In genomic region chr22:38762607-38763006, GRCh38 we compare ENCODE assay signal across 27 cellular contexts. TPM values are rescaled to one million over a fixed set of nuclear protein-coding genes. Genes with fewer than 3 reads are reported as not detected.
DNase-seq lines count a peak whose midpoint lies in the region; FAIRE-seq and TF ChIP-seq lines count a peak whose summit lies in the region.
"Had no signal": no experiment of that assay in that cellular context is flagged by ENCODE, and none has a peak within 500 bp of the region (broad histone marks: within the 10 kb centered on the region; RNA-seq: fewer than 3 reads in every experiment).

No MANE protein-coding gene starts in this region.

- intact Hi-C loops in A673 (cut with micrococcal nuclease; ENCODE audit: unreplicated experiment), result no loop called here

- BruUV-seq in A673 (replicated peaks; lab: Mats Ljungman, UMichigan), result no TSS peak

- DNase-seq in A673 (ENCODE audit: low spot score), result no peak
- DNase-seq in caudate nucleus (lab: John Stamatoyannopoulos, UW), result peak in 19 of 61 donors; percentile 9 to 62 (median 32)
- no peak for DNase-seq in glomerular visceral epithelial cell (ENCODE audit: extremely low spot score)
- DNase-seq in frontal cortex (ENCODE audit: low spot score in 2 of 2), result no peak
- no peak for DNase-seq in AG08396 (ENCODE audit: low spot score)
- no peak for DNase-seq in NCI-H345 (lab: John Stamatoyannopoulos, UW)
- DNase-seq: activated CD4-positive, alpha-beta T cell treated with anti-CD3 and anti-CD28 coated beads for 36 hours; activated CD8-positive, alpha-beta T cell treated with anti-CD3 and anti-CD28 coated beads, Interleukin-2, amount 10 ng/mL, durations not matched to agents 7 days and 5 days; activated naive CD8-positive, alpha-beta T cell treated with anti-CD3 and anti-CD28 coated beads for 36 hours; CD4-positive, CD25-positive, alpha-beta regulatory T cell; esophagus squamous epithelium; gastrocnemius medialis; GM23248; KBM-7; left ventricle myocardium inferior; naive B cell; NCI-H1105; NCI-H2081 treated with DMSO at 0.1 percent for 48 hours; NCI-H510A; ovary; spleen; stimulated activated CD4-positive, alpha-beta T cell treated with anti-CD3 and anti-CD28 coated beads, Interleukin-4, amount 100 ng/mL, for 1 hour had no signal

- no peak for TF ChIP-seq CTCF in A673 (conservative IDR thresholded peaks at IDR 0.05; ENCODE audit: low read depth, low read length)
- TF ChIP-seq CTCF in neural cell (IDR thresholded peaks at IDR 0.05; ENCODE audit: poor library complexity, severe bottlenecking), result no peak

- H3F3A ChIP-seq in neural cell (ENCODE audit: insufficient read depth, low read length, poor library complexity, severe bottlenecking), result no peaks in the 10 kb centered on the region

- no peaks in the 10 kb centered on the region for H3K9me2 ChIP-seq in neural cell (ENCODE audit: insufficient read depth, low read length)

- POLR2A ChIA-PET in A673 (lab: Charles Lee; ENCODE audit: low non-redundant PET), result no interaction called here

- H3K9ac ChIP-seq in BLaER1 (0 out of 2 replicates have a peak overlapping the region, but pooled peaks have one; percentile 32), neural cell (ENCODE audit: low read length) (peak overlapping the region; percentile 16)
- H3K9ac ChIP-seq: GM23248 had no signal

- no peak overlapping the region for H3K4me3 ChIP-seq in A673 (ENCODE audit: low read depth, low read length, poor library complexity, severe bottlenecking)
- H3K4me3 ChIP-seq in BLaER1, result no peak overlapping the region
- H3K4me3 ChIP-seq in neural cell (ENCODE audit: low read length), result no peak overlapping the region
- H3K4me3 ChIP-seq: ascending aorta, esophagus squamous epithelium, gastrocnemius medialis, GM23248, left ventricle myocardium inferior, ovary, spleen had no signal

- H3K9me3 ChIP-seq in A673 (ENCODE audit: low read depth, low read length, poor library complexity, severe bottlenecking) (no peaks in the 10 kb centered on the region), BLaER1 (no peaks in the 10 kb centered on the region), neural cell (ENCODE audit: low read length) (no peaks in the 10 kb centered on the region)
- H3K9me3 ChIP-seq: ascending aorta, esophagus squamous epithelium, gastrocnemius medialis, left ventricle myocardium inferior, ovary, spleen had no signal

- no peak for TF ChIP-seq EP300 in neural cell (conservative IDR thresholded peaks at IDR 0.05; ENCODE audit: poor library complexity, severe bottlenecking)

- no peaks in the 10 kb centered on the region for H3K27me3 ChIP-seq in A673 (replicated peaks; ENCODE audit: insufficient read depth, low read depth, low read length, poor library complexity)
- no peaks in the 10 kb centered on the region for H3K27me3 ChIP-seq in BLaER1
- H3K27me3 ChIP-seq in neural cell (ENCODE audit: insufficient read depth, low read depth, low read length), result no peaks in the 10 kb centered on the region
- H3K27me3 ChIP-seq: ascending aorta, esophagus squamous epithelium, ovary, spleen had no signal

- no peaks in the 10 kb centered on the region for H3K79me2 ChIP-seq in neural cell (replicated peaks; ENCODE audit: insufficient read depth, low read length)

- TF ChIP-seq RAD21 in neural cell (conservative IDR thresholded peaks at IDR 0.05), result no peak

- H3K4me1 ChIP-seq in A673 (ENCODE audit: insufficient read depth, low read length, poor library complexity, severe bottlenecking), result peaks cover 54% of the 10 kb centered on the region
- H3K4me1 ChIP-seq in BLaER1, result peaks cover 72% of the 10 kb centered on the region
- H3K4me1 ChIP-seq: left ventricle myocardium inferior had no signal

- H3K27ac ChIP-seq in A673 (ENCODE audit: low read depth, low read length, poor library complexity, severe bottlenecking) (peak overlapping the region; percentile 27), BLaER1 (0 out of 2 replicates have a peak overlapping the region, but pooled peaks have one; percentile 23), caudate nucleus (ENCODE audit: low read depth, low read length) (peak overlapping the region; percentile 83), neural cell (ENCODE audit: low read length) (no peak overlapping the region)
- H3K27ac ChIP-seq: ascending aorta, esophagus squamous epithelium, gastrocnemius medialis, GM23248, left ventricle myocardium inferior, ovary, spleen had no signal

- CTCF ChIA-PET in A673 (lab: Charles Lee), result interaction anchor here (0.7 kb wide), 1 partner anchor 946 kb away, joined by 4 read pairs; no protein-coding TSS in a partner anchor

- no peak overlapping the region for H2AFZ ChIP-seq in neural cell (ENCODE audit: low read depth, low read length)
- H2AFZ ChIP-seq: GM23248 had no signal

- no peak for FAIRE-seq in frontal cortex (lab: Jason Lieb, UNC)
- FAIRE-seq: HTR-8/SVneo, RCC 7860 had no signal

- no peaks in the 10 kb centered on the region for H3K36me3 ChIP-seq in A673 (ENCODE audit: insufficient read depth, low read length, poor library complexity, severe bottlenecking)
- H3K36me3 ChIP-seq in BLaER1, result no peaks in the 10 kb centered on the region
- no peaks in the 10 kb centered on the region for H3K36me3 ChIP-seq in neural cell (ENCODE audit: insufficient read depth, low read length)
- H3K36me3 ChIP-seq: ascending aorta, esophagus squamous epithelium, gastrocnemius medialis, left ventricle myocardium inferior, ovary, spleen had no signal

- peak overlapping the region; percentile 96 for H3K4me2 ChIP-seq in BLaER1
- no peak overlapping the region for H3K4me2 ChIP-seq in neural cell (ENCODE audit: low read length)

- H4K20me1 ChIP-seq in BLaER1 (peaks cover 40% of the 10 kb centered on the region), neural cell (ENCODE audit: insufficient read depth) (no peaks in the 10 kb centered on the region)

TF ChIP-seq in neural cell, 6 proteins besides CTCF, POLR2A, EP300 and RAD21:
- no peak for TF ChIP-seq POLR2AphosphoS5 (IDR thresholded peaks at IDR 0.05)
- TF ChIP-seq EZH2 (IDR thresholded peaks at IDR 0.05; ENCODE audit: borderline replicate concordance, insufficient read depth, low read length, poor library complexity, severe bottlenecking), result no peak
- TF ChIP-seq TAF1 (IDR thresholded peaks at IDR 0.05; ENCODE audit: low read depth), result no peak
- no peak for TF ChIP-seq REST (IDR thresholded peaks at IDR 0.05; ENCODE audit: borderline replicate concordance)
- no peak for TF ChIP-seq SMC3 (conservative IDR thresholded peaks at IDR 0.05; ENCODE audit: poor library complexity)
- TF ChIP-seq MXI1 (conservative IDR thresholded peaks at IDR 0.05; ENCODE audit: poor library complexity, severe bottlenecking), result no peak
TF ChIP-seq in neural cell: peak in this region for 0.

RNA-seq across cellular contexts. Expression of gene SUN2, which starts 6.8 kb away (rescaled TPM):
- 104 and 110 TPM in 2 replicates for total RNA-seq in A673 (2021)
- polyA plus RNA-seq in neural cell, result 156 and 172 TPM in 2 replicates
- polyA minus RNA-seq in neural cell, result 111 and 142 TPM in 2 replicates
- 78.7 TPM for total RNA-seq in frontal cortex

RNA-seq across cellular contexts. Expression of gene DNAL4, which starts 31.3 kb away (rescaled TPM):
- 51.7 and 59.1 TPM in 2 replicates for total RNA-seq in A673 (2021)
- 94.4 and 95.0 TPM in 2 replicates for polyA plus RNA-seq in neural cell
- 31.5 and 35.8 TPM in 2 replicates for polyA minus RNA-seq in neural cell
- total RNA-seq in frontal cortex, result 16.7 TPM

RNA-seq across cellular contexts. Expression of gene GTPBP1, which starts 56.9 kb away (rescaled TPM):
- total RNA-seq in A673 (2021) (88.2 and 96.2 TPM in 2 replicates), frontal cortex (34.6 TPM)
- 31.9 TPM in 2 replicates for polyA plus RNA-seq in neural cell
- 65.1 and 69.4 TPM in 2 replicates for polyA minus RNA-seq in neural cell
